8 cellular contexts compared by ENCODE assay signal in the genomic region with DNA sequence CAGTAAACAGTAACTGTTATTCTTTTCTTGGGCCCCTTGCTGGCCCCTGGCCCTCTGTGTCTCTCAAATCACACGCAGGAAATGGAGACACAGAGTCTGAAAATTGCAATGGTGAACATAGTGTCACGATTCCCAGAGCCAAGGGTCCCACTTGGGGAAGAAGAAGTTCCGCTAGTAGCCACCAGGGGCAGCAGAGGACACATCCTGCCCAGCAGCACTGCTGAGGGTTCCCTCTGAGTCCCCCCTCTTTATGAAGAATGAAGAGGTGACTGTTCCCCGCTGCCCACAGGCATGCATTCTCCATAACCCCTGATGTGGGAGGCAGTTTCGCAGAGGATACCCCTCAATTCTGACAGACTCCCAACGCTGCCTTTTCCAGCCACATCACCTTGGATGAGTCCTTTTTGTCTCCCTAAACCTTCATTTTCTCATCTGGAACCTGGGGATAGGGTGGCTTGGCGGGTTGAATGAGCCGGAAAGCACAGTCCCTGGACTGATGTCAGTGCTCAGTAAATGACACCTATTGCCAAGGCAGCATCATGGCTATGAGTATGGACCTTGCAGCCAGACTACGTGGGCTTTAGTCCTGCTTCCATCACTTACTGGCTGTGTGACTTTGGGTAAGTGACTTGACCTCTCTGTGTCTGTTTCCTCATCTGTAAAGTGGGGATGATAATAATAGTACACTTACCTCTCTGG.
DNase-seq lines count a peak whose midpoint lies in the region; ATAC-seq and TF ChIP-seq lines count a peak whose summit lies in the region.

No MANE protein-coding gene starts in this region.

- TF ChIP-seq CTCF in C4-2B (conservative IDR thresholded peaks at IDR 0.05), result peak; percentile 80
- peak; percentile 97 for TF ChIP-seq CTCF in Panc1 (IDR thresholded peaks at IDR 0.05)

- intact Hi-C loops in Panc1 (cut with micrococcal nuclease; ENCODE audit: unreplicated experiment), result no loop called here

- H3K36me3 ChIP-seq in Panc1 (ENCODE audit: control insufficient read depth, insufficient read depth, low read length), result no peaks in the 10 kb centered on the region

- no peak overlapping the region for H3K4me3 ChIP-seq in Panc1 (ENCODE audit: low read depth in 2 of 2, low read length in 2 of 2)

- in situ Hi-C loops in Panc1 (cut with HindIII; ENCODE audit: low pct_unique_long_range_greater_than_20kb, low sequenced_read_pairs), result no loop called here

- no peaks in the 10 kb centered on the region for H3K4me1 ChIP-seq in Panc1 (ENCODE audit: control insufficient read depth, insufficient read depth, low read length)

- POLR2A ChIA-PET in Panc1 (lab: Charles Lee), result no interaction called here

- no peak overlapping the region for H3K27ac Mint-ChIP-seq in activated naive CD4-positive, alpha-beta T cell treated with anti-CD3 and anti-CD28 coated beads, Interleukin-2, amount 50 U/mL, for 72 hours

- ATAC-seq in GM21526 (IDR thresholded peaks at IDR 0.05; ENCODE audit: low FRiP score, unreplicated experiment) (peak; percentile 59), Panc1 (peak; percentile 77), HG03025 (IDR thresholded peaks at IDR 0.05; ENCODE audit: low FRiP score, unreplicated experiment) (no peak), HG03280 (IDR thresholded peaks at IDR 0.05; ENCODE audit: unreplicated experiment) (no peak)
- peak; percentile 50 to 64 for ATAC-seq in activated naive CD4-positive, alpha-beta T cell treated with anti-CD3 and anti-CD28 coated beads, Interleukin-2, amount 50 U/mL, for 72 hours

- no peaks in the 10 kb centered on the region for H3K9me3 Mint-ChIP-seq in activated naive CD4-positive, alpha-beta T cell treated with anti-CD3 and anti-CD28 coated beads, Interleukin-2, amount 50 U/mL, for 72 hours

- no peaks in the 10 kb centered on the region for H3K9me3 ChIP-seq in Panc1 (ENCODE audit: control insufficient read depth, insufficient read depth, low read depth, low read length)

- H3K27ac ChIP-seq in C4-2B (no peak overlapping the region), Panc1 (ENCODE audit: low read length) (no peak overlapping the region)

- H3K27me3 ChIP-seq in Panc1 (ENCODE audit: control insufficient read depth, insufficient read depth, low read length), result no peaks in the 10 kb centered on the region

- no peaks in the 10 kb centered on the region for H3K36me3 Mint-ChIP-seq in activated naive CD4-positive, alpha-beta T cell treated with anti-CD3 and anti-CD28 coated beads, Interleukin-2, amount 50 U/mL, for 72 hours

- DNase-seq in Panc1 (ENCODE audit: low read depth, low spot score), result peak; percentile 50
- DNase-seq in activated naive CD4-positive, alpha-beta T cell treated with anti-CD3 and anti-CD28 coated beads, Interleukin-2, amount 50 U/mL, for 72 hours (ENCODE audit: low spot score in 2 of 2), result peak in 1 of 2 donors; percentile 59
- peak in 28 of 51 donors; percentile 7 to 64 (median 30) for DNase-seq in hypothalamus (lab: John Stamatoyannopoulos, UW)
- peak; percentile 15 to 28 for DNase-seq in stimulated activated CD4-positive, alpha-beta T cell treated with anti-CD3 and anti-CD28 coated beads, Interleukin-1b, Interleukin-23, amount 100 ng/mL, for 4 hours (ENCODE audit: low read depth in 2 of 2)

- CTCF ChIA-PET in Panc1 (lab: Charles Lee), result no interaction called here

- BruUV-seq in Panc1 (replicated peaks; lab: Mats Ljungman, UMichigan), result no TSS peak

Comparison
In these comparisons a context has a peak if more than half of its experiments do, and no peak if none do; other contexts are left out.
1. ATAC-seq: peak in GM21526 (single experiment), Panc1 (single experiment) and activated naive CD4-positive, alpha-beta T cell treated with anti-CD3 and anti-CD28 coated beads, Interleukin-2, amount 50 U/mL, for 72 hours (2 of 2); none in HG03025 (single experiment) and HG03280 (single experiment).